In genomic region chr11:22774716-22775115, GRCh38 we compare ENCODE assay signal across 14 cellular contexts. TPM values are rescaled to one million over a fixed set of nuclear protein-coding genes. Genes with fewer than 3 reads are reported as not detected.
A peak's percentile ranks its signal among the peaks of the same experiment; 100 is the strongest.
DNase-seq lines count a peak whose midpoint lies in the region; ATAC-seq and TF ChIP-seq lines count a peak whose summit lies in the region.
"Had no signal": no experiment of that assay in that cellular context is flagged by ENCODE, and none has a peak within 500 bp of the region (broad histone marks: within the 10 kb centered on the region; RNA-seq: fewer than 3 reads in every experiment).

No MANE protein-coding gene starts in this region.

- DNase-seq in cerebellar nuclear complex (lab: John Stamatoyannopoulos, UW) (no peak), glutamatergic neuron (no peak), islet precursor cell (no peak), NCI-H526 treated with DMSO at 0.1 percent for 48 hours (lab: John Stamatoyannopoulos, UW) (no peak)
- DNase-seq: activated naive CD4-positive, alpha-beta T cell treated with anti-CD3 and anti-CD28 coated beads, Interleukin-2, amount 50 U/mL, for 16 hours; KG1; NCI-H146; NCI-H748 treated with DMSO at 0.1 percent for 48 hours; small intestine; substantia nigra had no signal

- H3K27me3 Mint-ChIP-seq in glutamatergic neuron (ENCODE audit: unreplicated experiment): no peaks in the 10 kb centered on the region

- H3K9me3 Mint-ChIP-seq in glutamatergic neuron (ENCODE audit: unreplicated experiment): no peaks in the 10 kb centered on the region

- no peak for TF ChIP-seq CTCF in glutamatergic neuron (IDR thresholded peaks at IDR 0.05; ENCODE audit: partially characterized antibody, unreplicated experiment)

- peak; percentile 72 for ATAC-seq in GM18519 (IDR thresholded peaks at IDR 0.05; ENCODE audit: low FRiP score, unreplicated experiment)
- ATAC-seq in GM21360 (IDR thresholded peaks at IDR 0.05; ENCODE audit: unreplicated experiment): peak; percentile 76
- peak; percentile 82 for ATAC-seq in HG02852 (IDR thresholded peaks at IDR 0.05; ENCODE audit: unreplicated experiment)
- peak; percentile 42 for ATAC-seq in HG03565 (IDR thresholded peaks at IDR 0.05; ENCODE audit: unreplicated experiment)

- no peak overlapping the region for H3K27ac Mint-ChIP-seq in glutamatergic neuron (ENCODE audit: unreplicated experiment)

- no peak overlapping the region for H3K4me3 Mint-ChIP-seq in glutamatergic neuron (ENCODE audit: unreplicated experiment)

- peaks cover 13% of the 10 kb centered on the region for H3K4me1 Mint-ChIP-seq in glutamatergic neuron (ENCODE audit: low read depth, unreplicated experiment)

- H3K36me3 Mint-ChIP-seq in glutamatergic neuron (ENCODE audit: unreplicated experiment): no peaks in the 10 kb centered on the region

RNA-seq across cellular contexts. Expression of gene SVIP, which starts 54.9 kb away (rescaled TPM):
- total RNA-seq in glutamatergic neuron (ENCODE audit: unreplicated experiment): 255 TPM
